In the genomic region with DNA sequence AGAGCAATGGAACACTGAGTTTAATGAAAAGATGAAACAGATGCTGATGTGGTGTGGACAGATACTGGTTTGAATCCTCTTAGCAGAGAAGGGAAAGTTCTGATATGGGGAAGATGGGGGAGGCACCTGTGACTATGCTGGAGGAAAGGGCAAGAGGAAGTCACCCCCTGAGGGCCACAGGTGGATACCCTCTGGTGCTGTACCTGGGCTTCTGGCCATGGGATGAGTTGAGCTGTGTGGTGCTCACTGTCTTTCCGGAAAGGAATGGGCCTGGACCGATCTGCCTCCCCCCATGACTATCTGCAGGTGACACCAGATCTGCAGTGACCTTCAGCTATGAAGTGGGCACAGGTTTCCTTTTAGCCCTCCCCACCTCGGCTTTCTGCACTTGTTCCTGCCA, we compare ENCODE assay signal across 12 cellular contexts. TPM values are rescaled to one million over a fixed set of nuclear protein-coding genes. Genes with fewer than 3 reads are reported as not detected.
DNase-seq lines count a peak whose midpoint lies in the region; ATAC-seq and TF ChIP-seq lines count a peak whose summit lies in the region.
"Had no signal": no experiment of that assay in that cellular context is flagged by ENCODE, and none has a peak within 500 bp of the region (broad histone marks: within the 10 kb centered on the region; RNA-seq: fewer than 3 reads in every experiment).

No MANE protein-coding gene starts in this region.

- no peaks in the 10 kb centered on the region for H3K9me2 ChIP-seq in GM23338 (ENCODE audit: insufficient read depth)

- POLR2A ChIA-PET in activated CD4-positive, alpha-beta memory T cell treated with anti-CD3 and anti-CD28 coated beads, Interleukin-2, amount 10 ng/mL, durations not matched to agents 7 days and 5 days (lab: Charles Lee): interaction anchor here (0.6 to 13.6 kb wide), 18 partner anchors 9 to 638 kb away, joined by 3 to 322 read pairs (median 13); a partner anchor contains a TSS

- no peak overlapping the region for H3K4me2 ChIP-seq in GM23338

- H3K4me1 Mint-ChIP-seq in activated naive CD4-positive, alpha-beta T cell treated with anti-CD3 and anti-CD28 coated beads for 36 hours (ENCODE audit: low read depth): peaks cover 44% of the 10 kb centered on the region
- H3K4me1 Mint-ChIP-seq in activated naive CD4-positive, alpha-beta T cell treated with anti-CD3 and anti-CD28 coated beads, Interleukin-2, amount 10 ng/mL, durations not matched to agents 7 days and 5 days: peaks cover 68% of the 10 kb centered on the region
- peaks cover 71% of the 10 kb centered on the region for H3K4me1 Mint-ChIP-seq in activated CD4-positive, alpha-beta memory T cell treated with anti-CD3 and anti-CD28 coated beads, Interleukin-2, amount 10 ng/mL, durations not matched to agents 7 days and 5 days
- peaks cover 9% of the 10 kb centered on the region for H3K4me1 Mint-ChIP-seq in GM23338

- peak overlapping the region; percentile 5 for H3K4me3 Mint-ChIP-seq in activated naive CD4-positive, alpha-beta T cell treated with anti-CD3 and anti-CD28 coated beads for 36 hours
- no peak overlapping the region for H3K4me3 Mint-ChIP-seq in activated naive CD4-positive, alpha-beta T cell treated with anti-CD3 and anti-CD28 coated beads, Interleukin-2, amount 10 ng/mL, durations not matched to agents 7 days and 5 days
- no peak overlapping the region for H3K4me3 Mint-ChIP-seq in activated CD4-positive, alpha-beta memory T cell treated with anti-CD3 and anti-CD28 coated beads, Interleukin-2, amount 10 ng/mL, durations not matched to agents 7 days and 5 days
- H3K4me3 Mint-ChIP-seq in GM23338: no peak overlapping the region
- H3K4me3 Mint-ChIP-seq: effector memory CD8-positive, alpha-beta T cell had no signal

- H3K27ac Mint-ChIP-seq in activated naive CD4-positive, alpha-beta T cell treated with anti-CD3 and anti-CD28 coated beads for 36 hours: peak overlapping the region; percentile 55
- H3K27ac Mint-ChIP-seq in activated naive CD4-positive, alpha-beta T cell treated with anti-CD3 and anti-CD28 coated beads, Interleukin-2, amount 10 ng/mL, durations not matched to agents 7 days and 5 days: no peak overlapping the region
- H3K27ac Mint-ChIP-seq in activated CD4-positive, alpha-beta memory T cell treated with anti-CD3 and anti-CD28 coated beads, Interleukin-2, amount 10 ng/mL, durations not matched to agents 7 days and 5 days: peak overlapping the region; percentile 69
- no peak overlapping the region for H3K27ac Mint-ChIP-seq in GM23338
- H3K27ac Mint-ChIP-seq: effector memory CD8-positive, alpha-beta T cell had no signal

- H3K4me3 ChIP-seq in thoracic aorta (no peak overlapping the region), GM23338 (no peak overlapping the region)
- H3K4me3 ChIP-seq: SJCRH30 had no signal

- H3K36me3 ChIP-seq in thoracic aorta (no peaks in the 10 kb centered on the region), GM23338 (ENCODE audit: insufficient read depth) (no peaks in the 10 kb centered on the region)
- H3K36me3 ChIP-seq: SJCRH30 had no signal

- H3K36me3 Mint-ChIP-seq in activated naive CD4-positive, alpha-beta T cell treated with anti-CD3 and anti-CD28 coated beads for 36 hours (ENCODE audit: low read depth): no peaks in the 10 kb centered on the region
- H3K36me3 Mint-ChIP-seq in activated naive CD4-positive, alpha-beta T cell treated with anti-CD3 and anti-CD28 coated beads, Interleukin-2, amount 10 ng/mL, durations not matched to agents 7 days and 5 days: no peaks in the 10 kb centered on the region
- no peaks in the 10 kb centered on the region for H3K36me3 Mint-ChIP-seq in activated CD4-positive, alpha-beta memory T cell treated with anti-CD3 and anti-CD28 coated beads, Interleukin-2, amount 10 ng/mL, durations not matched to agents 7 days and 5 days (ENCODE audit: low read depth)
- H3K36me3 Mint-ChIP-seq in GM23338 (ENCODE audit: low read depth): no peaks in the 10 kb centered on the region; the same call in 2 of the 3 replicates

- no peak overlapping the region for H2AFZ ChIP-seq in GM23338

- H3K9me3 ChIP-seq in thoracic aorta: no peaks in the 10 kb centered on the region
- H3K9me3 ChIP-seq: SJCRH30 had no signal

- CTCF ChIA-PET in activated naive CD4-positive, alpha-beta T cell treated with anti-CD3 and anti-CD28 coated beads for 36 hours (lab: Charles Lee): interaction anchor here (1.0 to 12.8 kb wide), 18 partner anchors 9 to 510 kb away, joined by 3 to 158 read pairs (median 16); a partner anchor contains a TSS
- CTCF ChIA-PET in activated naive CD4-positive, alpha-beta T cell treated with anti-CD3 and anti-CD28 coated beads, Interleukin-2, amount 10 ng/mL, durations not matched to agents 7 days and 5 days (lab: Charles Lee): interaction anchor here (0.7 to 7.8 kb wide), 26 partner anchors 8 to 640 kb away, joined by 3 to 169 read pairs (median 11); a partner anchor contains a TSS
- CTCF ChIA-PET in activated CD4-positive, alpha-beta memory T cell treated with anti-CD3 and anti-CD28 coated beads, Interleukin-2, amount 10 ng/mL, durations not matched to agents 7 days and 5 days (lab: Charles Lee): interaction anchor here (0.5 to 8.1 kb wide), 18 partner anchors 9 to 512 kb away, joined by 3 to 149 read pairs (median 20); a partner anchor contains a TSS

- TF ChIP-seq CTCF in thoracic aorta (IDR thresholded peaks at IDR 0.05) (no peak), GM23338 (conservative IDR thresholded peaks at IDR 0.05; ENCODE audit: low read depth in 2 of 2) (no peak)

- H3K27me3 Mint-ChIP-seq in activated naive CD4-positive, alpha-beta T cell treated with anti-CD3 and anti-CD28 coated beads for 36 hours (ENCODE audit: low read depth): no peaks in the 10 kb centered on the region
- peaks cover 26% of the 10 kb centered on the region for H3K27me3 Mint-ChIP-seq in activated naive CD4-positive, alpha-beta T cell treated with anti-CD3 and anti-CD28 coated beads, Interleukin-2, amount 10 ng/mL, durations not matched to agents 7 days and 5 days
- H3K27me3 Mint-ChIP-seq in activated CD4-positive, alpha-beta memory T cell treated with anti-CD3 and anti-CD28 coated beads, Interleukin-2, amount 10 ng/mL, durations not matched to agents 7 days and 5 days: peaks cover 17% of the 10 kb centered on the region
- peaks cover 11% of the 10 kb centered on the region for H3K27me3 Mint-ChIP-seq in GM23338 (ENCODE audit: insufficient read depth, low read depth, poor library complexity)

- H4K20me1 ChIP-seq in GM23338 (replicated peaks; ENCODE audit: insufficient read depth): no peaks in the 10 kb centered on the region

- no peaks in the 10 kb centered on the region for H3K79me2 ChIP-seq in GM23338 (replicated peaks; ENCODE audit: insufficient read depth)

- ATAC-seq in thoracic aorta (ENCODE audit: insufficient number of reproducible peaks, low FRiP score, low read depth): no peak
- ATAC-seq in GM23338: no peak
- no peak for ATAC-seq in HG03095 (IDR thresholded peaks at IDR 0.05; ENCODE audit: unreplicated experiment)

- no peaks in the 10 kb centered on the region for H3K9me3 Mint-ChIP-seq in activated naive CD4-positive, alpha-beta T cell treated with anti-CD3 and anti-CD28 coated beads for 36 hours
- H3K9me3 Mint-ChIP-seq in activated naive CD4-positive, alpha-beta T cell treated with anti-CD3 and anti-CD28 coated beads, Interleukin-2, amount 10 ng/mL, durations not matched to agents 7 days and 5 days: no peaks in the 10 kb centered on the region
- no peaks in the 10 kb centered on the region for H3K9me3 Mint-ChIP-seq in activated CD4-positive, alpha-beta memory T cell treated with anti-CD3 and anti-CD28 coated beads, Interleukin-2, amount 10 ng/mL, durations not matched to agents 7 days and 5 days
- H3K9me3 Mint-ChIP-seq in GM23338: no peaks in the 10 kb centered on the region
- H3K9me3 Mint-ChIP-seq: effector memory CD8-positive, alpha-beta T cell had no signal

- H3K4me1 ChIP-seq in thoracic aorta (ENCODE audit: control insufficient read depth in 1 of 2, low read depth in 2 of 2) (peaks cover 12 to 38% of the 10 kb centered on the region in 2 donors), GM23338 (ENCODE audit: insufficient read depth) (peaks cover 6% of the 10 kb centered on the region; the same call in 1 of the 2 replicates)

- peak overlapping the region; percentile 97 for H3K27ac ChIP-seq in epithelial cell of prostate
- peak overlapping the region; percentile 58 to 61 for H3K27ac ChIP-seq in thoracic aorta
- H3K27ac ChIP-seq in GM23338 (ENCODE audit: low read depth): no peak overlapping the region
- H3K27ac ChIP-seq: SJCRH30 had no signal

- DNase-seq in activated naive CD4-positive, alpha-beta T cell treated with anti-CD3 and anti-CD28 coated beads for 36 hours: peak; percentile 52
- no peak for DNase-seq in activated naive CD4-positive, alpha-beta T cell treated with anti-CD3 and anti-CD28 coated beads, Interleukin-2, amount 10 ng/mL, durations not matched to agents 7 days and 5 days
- DNase-seq in activated CD4-positive, alpha-beta memory T cell treated with anti-CD3 and anti-CD28 coated beads, Interleukin-2, amount 10 ng/mL, durations not matched to agents 7 days and 5 days: no peak
- DNase-seq in epithelial cell of prostate (ENCODE audit: low read depth, low spot score): no peak
- no peak for DNase-seq in thoracic aorta (ENCODE audit: low spot score)
- no peak for DNase-seq in GM23338 (ENCODE audit: low spot score)
- DNase-seq in C1 segment of cervical spinal cord (lab: John Stamatoyannopoulos, UW): no peak
- DNase-seq: effector memory CD8-positive, alpha-beta T cell; foreskin melanocyte; NCI-H2171; SJCRH30 had no signal

- H3F3A ChIP-seq in GM23338 (replicated peaks; ENCODE audit: low read depth): no peaks in the 10 kb centered on the region

- intact Hi-C loops in activated naive CD4-positive, alpha-beta T cell treated with anti-CD3 and anti-CD28 coated beads for 36 hours (cut with micrococcal nuclease): loop anchor here (1.0 to 5.0 kb wide), 9 partner anchors 8 to 1264 kb away; a partner anchor contains a TSS

- no peaks in the 10 kb centered on the region for H3K27me3 ChIP-seq in thoracic aorta (replicated peaks; ENCODE audit: insufficient read depth)
- H3K27me3 ChIP-seq in GM23338 (ENCODE audit: insufficient read depth): peaks cover 4% of the 10 kb centered on the region; the same call in 1 of the 2 replicates
- H3K27me3 ChIP-seq: SJCRH30 had no signal

TF ChIP-seq in GM23338, 12 proteins besides CTCF, POLR2A, EP300 and RAD21 (continues in another document):
- TF ChIP-seq EZH2 (IDR thresholded peaks at IDR 0.05; ENCODE audit: low read depth, unreplicated experiment) (no peak), JUNB (IDR thresholded peaks at IDR 0.05; ENCODE audit: unreplicated experiment) (no peak), ZNF114 (CRISPR knock-in tag; IDR thresholded peaks at IDR 0.05) (no peak)

RNA-seq across cellular contexts. Expression of a gene that starts 52.4 kb away (rescaled TPM):
- 10 to 100 TPM; 33.5 to 34.4 TPM for total RNA-seq in activated naive CD4-positive, alpha-beta T cell treated with anti-CD3 and anti-CD28 coated beads for 36 hours
- 10 to 100 TPM; 41.6 to 43.9 TPM for total RNA-seq in activated CD4-positive, alpha-beta memory T cell treated with anti-CD3 and anti-CD28 coated beads, Interleukin-2, amount 10 ng/mL, durations not matched to agents 7 days and 5 days
- 10 to 100 TPM; 20.2 to 55.8 TPM for total RNA-seq in thoracic aorta
- 8.3 and 9.5 TPM in 2 replicates for total RNA-seq in GM23338 (2014; rRNA removed; shearing (Covaris generic))
- 3.8 and 4.6 TPM in 2 replicates for polyA plus RNA-seq in GM23338 (2016; fragmentation: Nextera tagmentation; extraction: Ambion mirVana)

Comparison
In these comparisons a context has a peak if more than half of its experiments do, and no peak if none do; other contexts are left out.
1. H3K27ac Mint-ChIP-seq: peak in activated naive CD4-positive, alpha-beta T cell treated with anti-CD3 and anti-CD28 coated beads for 36 hours (single experiment) and activated CD4-positive, alpha-beta memory T cell treated with anti-CD3 and anti-CD28 coated beads, Interleukin-2, amount 10 ng/mL, durations not matched to agents 7 days and 5 days (single experiment); none in activated naive CD4-positive, alpha-beta T cell treated with anti-CD3 and anti-CD28 coated beads, Interleukin-2, amount 10 ng/mL, durations not matched to agents 7 days and 5 days (single experiment) and GM23338 (single experiment).